In the genomic region with DNA sequence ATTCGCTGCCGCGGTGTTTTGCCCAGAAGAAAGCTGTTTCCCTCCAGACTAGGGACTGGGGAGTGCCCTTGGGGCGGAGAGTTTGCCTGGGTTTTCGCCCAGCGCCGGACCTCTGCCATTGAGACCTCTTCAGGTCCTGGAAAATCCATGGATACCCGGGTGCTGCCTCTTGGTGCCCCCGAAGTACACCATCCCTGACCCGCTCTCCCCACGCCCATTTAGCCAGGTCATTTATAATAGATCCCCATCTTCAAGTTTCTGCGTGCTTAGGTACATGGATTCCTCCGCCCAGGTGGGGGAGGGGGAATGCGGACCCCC, we compare ENCODE assay signal across 1 cellular context.
TF ChIP-seq lines count a peak whose summit lies in the region.

No MANE protein-coding gene starts in this region.

TF ChIP-seq in HepG2, 621 proteins besides CTCF, POLR2A, EP300 and RAD21:
- TF ChIP-seq, protein P1, sequence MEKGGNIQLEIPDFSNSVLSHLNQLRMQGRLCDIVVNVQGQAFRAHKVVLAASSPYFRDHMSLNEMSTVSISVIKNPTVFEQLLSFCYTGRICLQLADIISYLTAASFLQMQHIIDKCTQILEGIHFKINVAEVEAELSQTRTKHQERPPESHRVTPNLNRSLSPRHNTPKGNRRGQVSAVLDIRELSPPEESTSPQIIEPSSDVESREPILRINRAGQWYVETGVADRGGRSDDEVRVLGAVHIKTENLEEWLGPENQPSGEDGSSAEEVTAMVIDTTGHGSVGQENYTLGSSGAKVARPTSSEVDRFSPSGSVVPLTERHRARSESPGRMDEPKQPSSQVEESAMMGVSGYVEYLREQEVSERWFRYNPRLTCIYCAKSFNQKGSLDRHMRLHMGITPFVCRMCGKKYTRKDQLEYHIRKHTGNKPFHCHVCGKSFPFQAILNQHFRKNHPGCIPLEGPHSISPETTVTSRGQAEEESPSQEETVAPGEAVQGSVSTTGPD (CRISPR knock-in tag; IDR thresholded peaks at IDR 0.05), result peak; percentile 41; the same call in 1 of the 2 replicates
- TF ChIP-seq WIZ (CRISPR knock-in tag; IDR thresholded peaks at IDR 0.05) (0 out of 2 replicates have a peak, but pooled peaks have one; percentile 47), BORCS8-MEF2B (CRISPR knock-in tag; IDR thresholded peaks at IDR 0.05) (0 out of 2 replicates have a peak, but pooled peaks have one; percentile 10), DNMT1 (CRISPR knock-in tag; IDR thresholded peaks at IDR 0.05) (0 out of 2 replicates have a peak, but pooled peaks have one; percentile 12), HMGA1 (CRISPR knock-in tag; conservative IDR thresholded peaks at IDR 0.05) (no peak), EZH2 (conservative IDR thresholded peaks at IDR 0.05; ENCODE audit: low read depth, low read length) (peak; percentile 28; the same call in 1 of the 2 replicates), NFYC (CRISPR knock-in tag; IDR thresholded peaks at IDR 0.05) (no peak), ZMAT3 (CRISPR knock-in tag; conservative IDR thresholded peaks at IDR 0.05) (0 out of 2 replicates have a peak, but pooled peaks have one; percentile 19)
- TF ChIP-seq, protein P2, sequence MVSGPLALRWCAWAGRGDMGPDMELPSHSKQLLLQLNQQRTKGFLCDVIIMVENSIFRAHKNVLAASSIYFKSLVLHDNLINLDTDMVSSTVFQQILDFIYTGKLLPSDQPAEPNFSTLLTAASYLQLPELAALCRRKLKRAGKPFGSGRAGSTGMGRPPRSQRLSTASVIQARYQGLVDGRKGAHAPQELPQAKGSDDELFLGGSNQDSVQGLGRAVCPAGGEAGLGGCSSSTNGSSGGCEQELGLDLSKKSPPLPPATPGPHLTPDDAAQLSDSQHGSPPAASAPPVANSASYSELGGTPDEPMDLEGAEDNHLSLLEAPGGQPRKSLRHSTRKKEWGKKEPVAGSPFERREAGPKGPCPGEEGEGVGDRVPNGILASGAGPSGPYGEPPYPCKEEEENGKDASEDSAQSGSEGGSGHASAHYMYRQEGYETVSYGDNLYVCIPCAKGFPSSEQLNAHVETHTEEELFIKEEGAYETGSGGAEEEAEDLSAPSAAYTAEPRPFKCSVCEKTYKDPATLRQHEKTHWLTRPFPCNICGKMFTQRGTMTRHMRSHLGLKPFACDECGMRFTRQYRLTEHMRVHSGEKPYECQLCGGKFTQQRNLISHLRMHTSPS (CRISPR knock-in tag; IDR thresholded peaks at IDR 0.05; ENCODE audit: low read depth), result 0 out of 2 replicates have a peak, but pooled peaks have one; percentile 36
- TF ChIP-seq, protein P3, sequence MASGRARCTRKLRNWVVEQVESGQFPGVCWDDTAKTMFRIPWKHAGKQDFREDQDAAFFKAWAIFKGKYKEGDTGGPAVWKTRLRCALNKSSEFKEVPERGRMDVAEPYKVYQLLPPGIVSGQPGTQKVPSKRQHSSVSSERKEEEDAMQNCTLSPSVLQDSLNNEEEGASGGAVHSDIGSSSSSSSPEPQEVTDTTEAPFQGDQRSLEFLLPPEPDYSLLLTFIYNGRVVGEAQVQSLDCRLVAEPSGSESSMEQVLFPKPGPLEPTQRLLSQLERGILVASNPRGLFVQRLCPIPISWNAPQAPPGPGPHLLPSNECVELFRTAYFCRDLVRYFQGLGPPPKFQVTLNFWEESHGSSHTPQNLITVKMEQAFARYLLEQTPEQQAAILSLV (CRISPR knock-in tag; IDR thresholded peaks at IDR 0.05; ENCODE audit: borderline replicate concordance), result peak; percentile 17; the same call in 1 of the 2 replicates
